Comparison of ENCODE assay signal across 2 cellular contexts in the genomic region with DNA sequence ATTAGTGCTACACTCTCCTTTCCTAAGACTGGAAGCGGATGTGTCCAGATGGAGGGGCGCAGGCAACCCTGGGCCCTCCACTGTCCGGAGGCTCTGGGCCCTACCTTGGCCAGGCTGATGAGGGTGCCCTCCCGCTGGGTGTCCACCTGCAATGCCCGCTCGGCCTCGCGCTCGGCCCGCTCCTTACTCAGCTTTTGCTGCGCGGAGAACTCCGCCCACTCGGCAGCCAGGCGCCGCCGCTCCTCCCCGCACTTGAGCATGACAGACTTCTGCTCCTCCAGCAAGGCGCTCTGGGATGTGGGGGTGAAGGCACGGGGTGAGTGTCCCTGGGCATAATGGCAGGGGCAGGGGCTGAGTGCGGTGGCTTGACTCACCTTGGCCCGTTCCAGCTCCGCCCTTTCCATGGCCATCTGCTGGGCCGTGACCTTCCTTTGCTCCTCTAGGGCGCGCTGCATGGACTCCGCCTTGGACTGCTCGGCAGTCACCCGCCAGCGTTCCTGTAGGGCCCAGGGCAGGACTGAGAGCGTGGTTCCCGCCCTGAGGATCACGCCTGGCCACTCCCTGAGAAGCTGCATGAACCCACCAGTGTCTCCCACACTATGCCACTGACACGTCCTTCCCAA.
A peak's percentile ranks its signal among the peaks of the same experiment; 100 is the strongest.
TF ChIP-seq lines count a peak whose summit lies in the region.

No MANE protein-coding gene starts in this region.

TF ChIP-seq in HepG2, 621 proteins besides CTCF, POLR2A, EP300 and RAD21 (continues in another document):
- TF ChIP-seq ZNF788 (CRISPR knock-in tag; IDR thresholded peaks at IDR 0.05; ENCODE audit: borderline replicate concordance): no peak; the same call in 1 of the 2 replicates
- TF ChIP-seq ASH2L (IDR thresholded peaks at IDR 0.05; ENCODE audit: insufficient read length, low read depth, low read length): no peak
- TF ChIP-seq, protein P1, sequence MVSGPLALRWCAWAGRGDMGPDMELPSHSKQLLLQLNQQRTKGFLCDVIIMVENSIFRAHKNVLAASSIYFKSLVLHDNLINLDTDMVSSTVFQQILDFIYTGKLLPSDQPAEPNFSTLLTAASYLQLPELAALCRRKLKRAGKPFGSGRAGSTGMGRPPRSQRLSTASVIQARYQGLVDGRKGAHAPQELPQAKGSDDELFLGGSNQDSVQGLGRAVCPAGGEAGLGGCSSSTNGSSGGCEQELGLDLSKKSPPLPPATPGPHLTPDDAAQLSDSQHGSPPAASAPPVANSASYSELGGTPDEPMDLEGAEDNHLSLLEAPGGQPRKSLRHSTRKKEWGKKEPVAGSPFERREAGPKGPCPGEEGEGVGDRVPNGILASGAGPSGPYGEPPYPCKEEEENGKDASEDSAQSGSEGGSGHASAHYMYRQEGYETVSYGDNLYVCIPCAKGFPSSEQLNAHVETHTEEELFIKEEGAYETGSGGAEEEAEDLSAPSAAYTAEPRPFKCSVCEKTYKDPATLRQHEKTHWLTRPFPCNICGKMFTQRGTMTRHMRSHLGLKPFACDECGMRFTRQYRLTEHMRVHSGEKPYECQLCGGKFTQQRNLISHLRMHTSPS (CRISPR knock-in tag; IDR thresholded peaks at IDR 0.05; ENCODE audit: low read depth): 0 out of 2 replicates have a peak, but pooled peaks have one; percentile 21
- TF ChIP-seq, protein P2, sequence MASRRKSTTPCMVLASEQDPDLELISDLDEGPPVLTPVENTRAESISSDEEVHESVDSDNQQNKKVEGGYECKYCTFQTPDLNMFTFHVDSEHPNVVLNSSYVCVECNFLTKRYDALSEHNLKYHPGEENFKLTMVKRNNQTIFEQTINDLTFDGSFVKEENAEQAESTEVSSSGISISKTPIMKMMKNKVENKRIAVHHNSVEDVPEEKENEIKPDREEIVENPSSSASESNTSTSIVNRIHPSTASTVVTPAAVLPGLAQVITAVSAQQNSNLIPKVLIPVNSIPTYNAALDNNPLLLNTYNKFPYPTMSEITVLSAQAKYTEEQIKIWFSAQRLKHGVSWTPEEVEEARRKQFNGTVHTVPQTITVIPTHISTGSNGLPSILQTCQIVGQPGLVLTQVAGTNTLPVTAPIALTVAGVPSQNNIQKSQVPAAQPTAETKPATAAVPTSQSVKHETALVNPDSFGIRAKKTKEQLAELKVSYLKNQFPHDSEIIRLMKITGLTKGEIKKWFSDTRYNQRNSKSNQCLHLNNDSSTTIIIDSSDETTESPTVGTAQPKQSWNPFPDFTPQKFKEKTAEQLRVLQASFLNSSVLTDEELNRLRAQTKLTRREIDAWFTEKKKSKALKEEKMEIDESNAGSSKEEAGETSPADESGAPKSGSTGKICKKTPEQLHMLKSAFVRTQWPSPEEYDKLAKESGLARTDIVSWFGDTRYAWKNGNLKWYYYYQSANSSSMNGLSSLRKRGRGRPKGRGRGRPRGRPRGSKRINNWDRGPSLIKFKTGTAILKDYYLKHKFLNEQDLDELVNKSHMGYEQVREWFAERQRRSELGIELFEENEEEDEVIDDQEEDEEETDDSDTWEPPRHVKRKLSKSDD (CRISPR knock-in tag; IDR thresholded peaks at IDR 0.05; ENCODE audit: low read depth): no peak
- no peak for TF ChIP-seq POLR2G (IDR thresholded peaks at IDR 0.05; ENCODE audit: low read depth, low read length)
- no peak for TF ChIP-seq ZNF589 (CRISPR knock-in tag; conservative IDR thresholded peaks at IDR 0.05)
- TF ChIP-seq NR1H2 (CRISPR knock-in tag; IDR thresholded peaks at IDR 0.05; ENCODE audit: borderline replicate concordance, low read depth): no peak
- TF ChIP-seq, protein P3, sequence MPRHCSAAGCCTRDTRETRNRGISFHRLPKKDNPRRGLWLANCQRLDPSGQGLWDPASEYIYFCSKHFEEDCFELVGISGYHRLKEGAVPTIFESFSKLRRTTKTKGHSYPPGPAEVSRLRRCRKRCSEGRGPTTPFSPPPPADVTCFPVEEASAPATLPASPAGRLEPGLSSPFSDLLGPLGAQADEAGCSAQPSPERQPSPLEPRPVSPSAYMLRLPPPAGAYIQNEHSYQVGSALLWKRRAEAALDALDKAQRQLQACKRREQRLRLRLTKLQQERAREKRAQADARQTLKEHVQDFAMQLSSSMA (CRISPR knock-in tag; IDR thresholded peaks at IDR 0.05): no peak
- TF ChIP-seq ZNF549 (CRISPR knock-in tag; IDR thresholded peaks at IDR 0.05): no peak
- TF ChIP-seq ZNF260 (CRISPR knock-in tag; IDR thresholded peaks at IDR 0.05; ENCODE audit: borderline replicate concordance, low read depth): no peak
- TF ChIP-seq KMT2B (CRISPR knock-in tag; IDR thresholded peaks at IDR 0.05): no peak
- TF ChIP-seq CEBPB (IDR thresholded peaks at IDR 0.05; ENCODE audit: borderline replicate concordance, low read depth, low read length): no peak
- no peak for TF ChIP-seq HOXA7 (CRISPR knock-in tag; IDR thresholded peaks at IDR 0.05)
- TF ChIP-seq ZNF17 (CRISPR knock-in tag; IDR thresholded peaks at IDR 0.05): no peak
- TF ChIP-seq, protein P4, sequence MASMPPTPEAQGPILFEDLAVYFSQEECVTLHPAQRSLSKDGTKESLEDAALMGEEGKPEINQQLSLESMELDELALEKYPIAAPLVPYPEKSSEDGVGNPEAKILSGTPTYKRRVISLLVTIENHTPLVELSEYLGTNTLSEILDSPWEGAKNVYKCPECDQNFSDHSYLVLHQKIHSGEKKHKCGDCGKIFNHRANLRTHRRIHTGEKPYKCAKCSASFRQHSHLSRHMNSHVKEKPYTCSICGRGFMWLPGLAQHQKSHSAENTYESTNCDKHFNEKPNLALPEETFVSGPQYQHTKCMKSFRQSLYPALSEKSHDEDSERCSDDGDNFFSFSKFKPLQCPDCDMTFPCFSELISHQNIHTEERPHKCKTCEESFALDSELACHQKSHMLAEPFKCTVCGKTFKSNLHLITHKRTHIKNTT (CRISPR knock-in tag; IDR thresholded peaks at IDR 0.05): no peak
- no peak for TF ChIP-seq ZNF34 (CRISPR knock-in tag; IDR thresholded peaks at IDR 0.05; ENCODE audit: borderline replicate concordance)
- peak; percentile 26; the same call in 1 of the 2 replicates for TF ChIP-seq ZNF274 (CRISPR knock-in tag; IDR thresholded peaks at IDR 0.05)
- TF ChIP-seq ZNF713 (CRISPR knock-in tag; IDR thresholded peaks at IDR 0.05): no peak
- 0 out of 4 replicates have a peak, but pooled peaks of 1 of the 2 experiments have one; percentile 23 for TF ChIP-seq NR2F1 (CRISPR knock-in tag; IDR thresholded peaks at IDR 0.05)
- TF ChIP-seq ZNF7 (CRISPR knock-in tag; IDR thresholded peaks at IDR 0.05): no peak
- TF ChIP-seq, protein P5, sequence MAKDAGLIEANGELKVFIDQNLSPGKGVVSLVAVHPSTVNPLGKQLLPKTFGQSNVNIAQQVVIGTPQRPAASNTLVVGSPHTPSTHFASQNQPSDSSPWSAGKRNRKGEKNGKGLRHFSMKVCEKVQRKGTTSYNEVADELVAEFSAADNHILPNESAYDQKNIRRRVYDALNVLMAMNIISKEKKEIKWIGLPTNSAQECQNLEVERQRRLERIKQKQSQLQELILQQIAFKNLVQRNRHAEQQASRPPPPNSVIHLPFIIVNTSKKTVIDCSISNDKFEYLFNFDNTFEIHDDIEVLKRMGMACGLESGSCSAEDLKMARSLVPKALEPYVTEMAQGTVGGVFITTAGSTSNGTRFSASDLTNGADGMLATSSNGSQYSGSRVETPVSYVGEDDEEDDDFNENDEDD (CRISPR knock-in tag; IDR thresholded peaks at IDR 0.05; ENCODE audit: borderline replicate concordance): peak; percentile 18; the same call in 1 of the 2 replicates
- TF ChIP-seq SIN3B (IDR thresholded peaks at IDR 0.05; ENCODE audit: low read length): no peak
- no peak for TF ChIP-seq SP4 (CRISPR knock-in tag; IDR thresholded peaks at IDR 0.05)
- TF ChIP-seq KDM3A (CRISPR knock-in tag; IDR thresholded peaks at IDR 0.05; ENCODE audit: low read depth): no peak
- TF ChIP-seq SCMH1 (CRISPR knock-in tag; IDR thresholded peaks at IDR 0.05; ENCODE audit: borderline replicate concordance): no peak
- TF ChIP-seq ZBTB7B (CRISPR knock-in tag; IDR thresholded peaks at IDR 0.05): no peak

TF ChIP-seq in WTC11, 78 proteins besides CTCF, POLR2A, EP300 and RAD21:
- peak; percentile 98 for TF ChIP-seq ZNF121 (CRISPR knock-in tag; IDR thresholded peaks at IDR 0.05)
- no peak for TF ChIP-seq KAT7 (CRISPR knock-in tag; IDR thresholded peaks at IDR 0.05; ENCODE audit: borderline replicate concordance)
